In the genomic region with DNA sequence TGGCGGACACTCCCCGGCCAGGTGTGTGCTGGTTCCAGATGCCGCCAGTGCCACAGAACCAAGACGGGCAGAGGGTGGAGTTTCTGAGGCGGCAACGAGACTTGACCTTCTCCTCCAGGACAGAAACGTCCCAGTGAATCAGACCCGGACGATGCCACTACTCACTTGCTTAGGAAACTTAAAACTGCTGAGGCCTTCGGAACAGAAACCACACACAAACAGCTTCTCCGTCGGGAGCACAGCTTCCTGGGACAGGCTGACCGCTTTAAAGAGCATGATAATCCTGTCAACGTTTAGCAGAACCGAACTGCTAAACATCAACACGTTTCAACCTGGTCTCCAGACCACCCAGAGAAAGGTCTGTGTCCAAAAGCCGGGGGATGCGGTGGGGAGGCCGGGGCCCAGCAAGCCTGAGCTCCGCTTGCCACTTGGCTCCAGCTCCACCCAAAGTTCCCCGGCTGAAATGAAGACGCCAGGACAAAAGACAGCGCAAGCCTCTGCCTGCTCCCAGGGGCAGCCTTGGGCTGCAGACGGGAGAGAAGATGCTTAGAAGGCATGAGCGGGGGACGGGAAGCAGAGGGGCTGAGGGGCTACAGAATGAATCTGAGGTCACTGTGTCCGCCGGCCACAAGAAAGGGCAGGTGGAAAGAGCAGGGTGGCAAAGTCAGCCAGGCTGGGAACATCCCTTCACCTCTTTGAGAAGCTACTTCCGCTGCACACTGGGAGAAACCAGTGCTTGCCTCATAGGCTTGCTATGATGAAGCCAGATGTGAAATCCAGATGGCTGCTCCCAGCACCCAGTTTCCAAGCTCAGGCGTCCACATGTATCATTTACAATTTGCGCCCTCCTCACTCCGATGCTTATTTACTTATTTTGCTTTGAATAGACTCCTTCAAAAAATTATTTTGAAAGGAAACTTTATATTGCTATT, we compare ENCODE assay signal across 13 cellular contexts.
DNase-seq lines count a peak whose midpoint lies in the region; ATAC-seq and TF ChIP-seq lines count a peak whose summit lies in the region.
"Had no signal": no experiment of that assay in that cellular context is flagged by ENCODE, and none has a peak within 500 bp of the region (broad histone marks: within the 10 kb centered on the region; RNA-seq: fewer than 3 reads in every experiment).

No MANE protein-coding gene starts in this region.

- no peaks in the 10 kb centered on the region for H3K27me3 ChIP-seq in muscle layer of colon (ENCODE audit: control insufficient read depth in 1 of 2, insufficient read depth in 2 of 2, low read length in 2 of 2)

- H3K4me1 ChIP-seq in muscle layer of colon (ENCODE audit: insufficient read depth, low read length), result peaks cover 51% of the 10 kb centered on the region

- H3K27ac Mint-ChIP-seq in type B pancreatic cell, result peak overlapping the region; percentile 18
- H3K27ac Mint-ChIP-seq: IgD-negative memory B cell; T-helper 2 cell treated with Interferon-gamma antibody and Interleukin-4, amounts not matched to agents 5 μg/mL and 100 μg/mL, for 36 hours had no signal

- no peaks in the 10 kb centered on the region for H3K27me3 Mint-ChIP-seq in type B pancreatic cell

- peak; percentile 7 for DNase-seq in NCI-H1694 treated with DMSO at 0.1 percent for 48 hours (lab: John Stamatoyannopoulos, UW)
- no peak for DNase-seq in NCI-H1694 (lab: John Stamatoyannopoulos, UW)
- DNase-seq in epithelial cell of proximal tubule (ENCODE audit: low read depth), result no peak
- DNase-seq in type B pancreatic cell (ENCODE audit: extremely low spot score, unreplicated experiment), result no peak
- no peak for DNase-seq in HuH-7.5 (ENCODE audit: low spot score)
- no peak for DNase-seq in GM13976 (ENCODE audit: low spot score)
- DNase-seq: 8988T, kidney glomerular epithelial cell, NCI-H446 had no signal

- no peak for ATAC-seq in GM18867 (IDR thresholded peaks at IDR 0.05; ENCODE audit: unreplicated experiment)

- H3K4me3 ChIP-seq in epithelial cell of proximal tubule (ENCODE audit: low read depth, low read length), result peak overlapping the region; percentile 40
- H3K4me3 ChIP-seq in muscle layer of colon (ENCODE audit: low read depth in 1 of 2, low read length in 2 of 2), result peak overlapping the region; percentile 3 to 50

- H3K27ac ChIP-seq in muscle layer of colon (ENCODE audit: low read depth, low read length), result peak overlapping the region; percentile 77

- H3K36me3 ChIP-seq in muscle layer of colon (ENCODE audit: insufficient read depth, low read length), result no peaks in the 10 kb centered on the region

- H3K4me3 Mint-ChIP-seq in type B pancreatic cell, result no peak overlapping the region
- H3K4me3 Mint-ChIP-seq: IgD-negative memory B cell; T-helper 2 cell treated with Interferon-gamma antibody and Interleukin-4, amounts not matched to agents 5 μg/mL and 100 μg/mL, for 36 hours had no signal

- in situ Hi-C loops in GM13976 (cut with MboI; ENCODE audit: low sequenced_read_pairs, unreplicated experiment), result no loop called here

- peaks cover 4% of the 10 kb centered on the region for H3K36me3 Mint-ChIP-seq in type B pancreatic cell

- peak overlapping the region; percentile 60 for H3K9ac ChIP-seq in muscle layer of colon (ENCODE audit: low read length)

- no peaks in the 10 kb centered on the region for H3K9me3 ChIP-seq in muscle layer of colon (ENCODE audit: low read length)

- no peaks in the 10 kb centered on the region for H3K9me3 Mint-ChIP-seq in type B pancreatic cell
- H3K9me3 Mint-ChIP-seq: IgD-negative memory B cell; T-helper 2 cell treated with Interferon-gamma antibody and Interleukin-4, amounts not matched to agents 5 μg/mL and 100 μg/mL, for 36 hours had no signal

- peaks cover 51% of the 10 kb centered on the region for H3K4me1 Mint-ChIP-seq in type B pancreatic cell (ENCODE audit: unreplicated experiment)

- TF ChIP-seq CTCF in epithelial cell of proximal tubule (conservative IDR thresholded peaks at IDR 0.05; ENCODE audit: low read depth, low read length), result no peak
- no peak for TF ChIP-seq CTCF in type B pancreatic cell (conservative IDR thresholded peaks at IDR 0.05)
- no peak for TF ChIP-seq CTCF in GM13976 (IDR thresholded peaks at IDR 0.05; ENCODE audit: borderline replicate concordance, control extremely low read depth, extremely low read depth, insufficient read depth, missing control alignments)
